In the genomic region with DNA sequence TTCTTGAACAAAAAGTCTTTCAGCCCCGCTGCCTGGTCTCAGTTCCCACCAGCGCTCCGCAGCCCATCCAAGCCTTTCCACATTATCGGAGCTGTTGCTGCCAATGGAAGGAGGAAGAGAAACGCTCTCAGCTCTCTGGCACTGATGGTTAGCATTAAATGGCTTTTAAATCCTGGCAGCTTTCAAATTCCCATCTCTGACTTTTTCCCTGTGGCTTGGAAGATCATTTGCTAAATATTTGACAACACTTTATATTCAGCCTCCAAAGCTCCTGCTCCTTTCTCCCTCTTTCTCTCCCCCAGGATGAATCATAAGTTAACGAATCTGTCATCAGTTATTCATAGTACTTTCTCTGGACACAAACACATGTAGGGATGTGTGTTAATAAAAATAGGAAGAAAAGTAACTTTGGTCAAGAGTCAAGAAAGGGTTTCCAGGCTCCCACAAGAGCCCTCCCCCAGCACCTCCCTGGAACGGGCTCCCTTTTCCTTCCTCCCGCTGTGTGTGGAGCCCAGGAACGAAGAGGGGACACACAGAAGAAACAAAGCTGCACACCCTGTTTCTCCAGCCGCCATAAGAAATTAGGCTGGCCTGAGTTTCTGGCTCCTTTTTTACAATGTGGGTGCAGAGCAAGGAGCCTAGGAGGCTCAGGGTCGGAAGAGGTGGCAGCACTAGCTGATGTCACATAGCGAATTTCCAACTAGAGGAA, we compare ENCODE assay signal across 13 cellular contexts. TPM values are rescaled to one million over a fixed set of nuclear protein-coding genes. Genes with fewer than 3 reads are reported as not detected.
DNase-seq lines count a peak whose midpoint lies in the region; ATAC-seq and TF ChIP-seq lines count a peak whose summit lies in the region.
"Had no signal": no experiment of that assay in that cellular context is flagged by ENCODE, and none has a peak within 500 bp of the region (broad histone marks: within the 10 kb centered on the region; RNA-seq: fewer than 3 reads in every experiment).

No MANE protein-coding gene starts in this region.

- ATAC-seq in sciatic nerve (peak; percentile 70), HG02571 (IDR thresholded peaks at IDR 0.05; ENCODE audit: unreplicated experiment) (no peak), HG02798 (IDR thresholded peaks at IDR 0.05; ENCODE audit: poor library complexity, unreplicated experiment) (no peak)

- no peak overlapping the region for H4K5ac ChIP-seq in mesendoderm (ENCODE audit: low read length)

- DNase-seq in AG09319 (ENCODE audit: extremely low read depth, low read depth) (peak; percentile 8), MG63 (peak; percentile 31), fibroblast of pulmonary artery (ENCODE audit: low read depth) (peak; percentile 68), sciatic nerve (ENCODE audit: low spot score) (no peak), NCI-H1105 treated with DMSO at 0.1 percent for 48 hours (lab: John Stamatoyannopoulos, UW) (no peak), mesendoderm (no peak)
- DNase-seq: activated naive CD8-positive, alpha-beta T cell treated with anti-CD3 and anti-CD28 coated beads, Interleukin-2, amount 10 ng/mL, durations not matched to agents 7 days and 5 days; C1 segment of cervical spinal cord; heart right ventricle; NCI-H187 treated with DMSO at 0.1 percent for 48 hours had no signal

- H3K36me3 ChIP-seq in MG63, result no peaks in the 10 kb centered on the region
- no peaks in the 10 kb centered on the region for H3K36me3 ChIP-seq in mesendoderm (ENCODE audit: control insufficient read depth, insufficient read depth, low read length)

- no peak overlapping the region for H3K9ac ChIP-seq in mesendoderm (ENCODE audit: low read length)
- H3K9ac ChIP-seq: KMS-11 had no signal

- H2BK15ac ChIP-seq in mesendoderm (replicated peaks; ENCODE audit: low read depth), result no peak overlapping the region

- H3K4me3 ChIP-seq in MG63 (no peak overlapping the region), fibroblast of pulmonary artery (replicated peaks; ENCODE audit: low read depth, low read length) (peak overlapping the region; percentile 9), mesendoderm (ENCODE audit: low read length) (no peak overlapping the region)

- TF ChIP-seq CTCF in AG09319 (IDR thresholded peaks at IDR 0.05; ENCODE audit: low read depth, low read length) (no peak), fibroblast of pulmonary artery (IDR thresholded peaks at IDR 0.05; ENCODE audit: low read length, missing control alignments) (no peak)

- no peaks in the 10 kb centered on the region for H3K79me2 ChIP-seq in mesendoderm (ENCODE audit: control insufficient read depth, insufficient read depth, low read length)

- no peak overlapping the region for H2AK5ac ChIP-seq in mesendoderm (ENCODE audit: low read length)

- H3K56ac ChIP-seq in mesendoderm (ENCODE audit: low read length), result no peak overlapping the region

- no peak overlapping the region for H3K18ac ChIP-seq in mesendoderm (ENCODE audit: low read length)

- H3K9me3 ChIP-seq in MG63, result no peaks in the 10 kb centered on the region; the same call in 1 of the 2 replicates
- H3K9me3 ChIP-seq: heart right ventricle had no signal

- H3K27me3 ChIP-seq in MG63 (no peaks in the 10 kb centered on the region), mesendoderm (ENCODE audit: insufficient read depth, low read length, poor library complexity) (no peaks in the 10 kb centered on the region)
- H3K27me3 ChIP-seq: heart right ventricle had no signal

- H3K23ac ChIP-seq in mesendoderm (ENCODE audit: low read length), result no peak overlapping the region

- H3K79me1 ChIP-seq in mesendoderm (ENCODE audit: low read length), result no peaks in the 10 kb centered on the region

- H3K27ac ChIP-seq in mesendoderm (ENCODE audit: low read depth, low read length), result no peak overlapping the region
- H3K27ac ChIP-seq: KMS-11 had no signal

- H2BK5ac ChIP-seq in mesendoderm (ENCODE audit: low read length), result no peak overlapping the region

- intact Hi-C loops in sciatic nerve (cut with DNase I), result no loop called here

- no CpG with 5 or more reads among the region's 12 CpGs for WGBS in mesendoderm (ENCODE audit: extremely low coverage, insufficient coverage, low lambda C conversion rate)

- no peaks in the 10 kb centered on the region for H3K4me1 ChIP-seq in mesendoderm (ENCODE audit: control insufficient read depth, low read depth, low read length)

- no peak overlapping the region for H4K8ac ChIP-seq in mesendoderm (ENCODE audit: low read depth, low read length)

- no peak overlapping the region for H3K4ac ChIP-seq in mesendoderm (ENCODE audit: low read depth, low read length)

- H3K4me2 ChIP-seq in mesendoderm (ENCODE audit: low read length), result no peak overlapping the region
- H3K4me2 ChIP-seq: KMS-11 had no signal

- no peak overlapping the region for H2BK120ac ChIP-seq in mesendoderm (ENCODE audit: low read depth, low read length)

RNA-seq across cellular contexts. Expression of gene TSEN2, which starts 47.6 kb away (rescaled TPM):
- 14.5 and 24.5 TPM in 2 replicates for total RNA-seq in MG63 (2014; rRNA removed; shearing (Covaris generic); ENCODE audit: low replicate concordance)
- 22.2 TPM for total RNA-seq in sciatic nerve
- polyA plus RNA-seq in mesendoderm (2013, experiment 1 of 2), result 15.6 TPM
- polyA plus RNA-seq in mesendoderm (2013, experiment 2 of 2), result 15.5 TPM

Comparison
In these comparisons a context has a peak if more than half of its experiments do, and no peak if none do; other contexts are left out.
1. DNase-seq: peak in AG09319 (single experiment), MG63 (single experiment) and fibroblast of pulmonary artery (single experiment); none in sciatic nerve (single experiment), NCI-H1105 treated with DMSO at 0.1 percent for 48 hours (single experiment) and mesendoderm (single experiment).